ENCODE assay signal across 20 cellular contexts in genomic region chr1:8908388-8909151, GRCh38. TPM values are rescaled to one million over a fixed set of nuclear protein-coding genes. Genes with fewer than 3 reads are reported as not detected.
DNase-seq lines count a peak whose midpoint lies in the region; ATAC-seq, FAIRE-seq and TF ChIP-seq lines count a peak whose summit lies in the region.
"Had no signal": no experiment of that assay in that cellular context is flagged by ENCODE, and none has a peak within 500 bp of the region (broad histone marks: within the 10 kb centered on the region; RNA-seq: fewer than 3 reads in every experiment).

No MANE protein-coding gene starts in this region.

- H3K27ac ChIP-seq in GM23248 (no peak overlapping the region), K562 (ENCODE audit: extremely low read depth, low read depth, low read length) (no peak overlapping the region)
- H3K27ac ChIP-seq in naive thymus-derived CD4-positive, alpha-beta T cell (ENCODE audit: low read depth, low read length), result no peak overlapping the region
- H3K27ac ChIP-seq: body of pancreas, SJSA1 had no signal

- no TSS peak for BruUV-seq in K562 (replicated peaks; lab: Mats Ljungman, UMichigan)

- peaks cover 27% of the 10 kb centered on the region for H3K4me1 ChIP-seq in GM23248 (ENCODE audit: insufficient read depth)
- peaks cover 4 to 7% of the 10 kb centered on the region in 2 experiments; a peak in 4 of 5 replicates for H3K4me1 ChIP-seq in K562 (replicated peaks in 1 of 2; ENCODE audit: control insufficient read depth in 2 of 2, insufficient read depth in 2 of 2, low read length in 2 of 2)
- no peaks in the 10 kb centered on the region for H3K4me1 ChIP-seq in naive thymus-derived CD4-positive, alpha-beta T cell (ENCODE audit: control insufficient read depth in 2 of 2, insufficient read depth in 2 of 2, low read length in 2 of 2)

- H2AFZ ChIP-seq in GM23248 (no peak overlapping the region), K562 (ENCODE audit: low read depth, low read length) (peak overlapping the region; percentile 35; the same call in 1 of the 2 replicates)

- no peaks in the 10 kb centered on the region for H3K9me2 ChIP-seq in GM23248 (ENCODE audit: insufficient read depth)

- ATAC-seq in K562, result no peak
- ATAC-seq in naive thymus-derived CD4-positive, alpha-beta T cell, result peak; percentile 41
- ATAC-seq in HG03039 (IDR thresholded peaks at IDR 0.05; ENCODE audit: unreplicated experiment), result no peak
- no peak for ATAC-seq in activated CD4-positive, alpha-beta T cell treated with anti-CD3 and anti-CD28 coated beads for 36 hours
- ATAC-seq: body of pancreas, left lung had no signal

- H3F3A ChIP-seq in GM23248 (ENCODE audit: insufficient read depth), result peaks cover 22% of the 10 kb centered on the region

- H3K4me1 Mint-ChIP-seq in naive thymus-derived CD4-positive, alpha-beta T cell, result peaks cover 0 to 36% (median 8%) of the 10 kb centered on the region in 7 donors
- H3K4me1 Mint-ChIP-seq in activated CD4-positive, alpha-beta T cell treated with anti-CD3 and anti-CD28 coated beads for 36 hours, result peaks cover 11% of the 10 kb centered on the region

- WGBS in GM23248 (ENCODE audit: low coverage in 1 of 2, low lambda C conversion rate in 2 of 2, missing lambda C conversion rate in 2 of 2), 2 experiments, result 82 to 87% methylated on average over 18 of the region's 18 CpGs
- 42% methylated on average over 18 of the region's 18 CpGs for WGBS in K562 (ENCODE audit: insufficient coverage, low coverage, missing lambda C conversion rate)

- no peak overlapping the region for H3K27ac Mint-ChIP-seq in naive thymus-derived CD4-positive, alpha-beta T cell
- H3K27ac Mint-ChIP-seq in activated CD4-positive, alpha-beta T cell treated with anti-CD3 and anti-CD28 coated beads for 36 hours, result no peak overlapping the region

- peaks cover 0 to 4% (median 0%) of the 10 kb centered on the region in 5 donors for H3K27me3 Mint-ChIP-seq in naive thymus-derived CD4-positive, alpha-beta T cell
- no peaks in the 10 kb centered on the region for H3K27me3 Mint-ChIP-seq in activated CD4-positive, alpha-beta T cell treated with anti-CD3 and anti-CD28 coated beads for 36 hours

- peaks cover 0 to 4% (median 0%) of the 10 kb centered on the region in 11 donors for H3K9me3 Mint-ChIP-seq in naive thymus-derived CD4-positive, alpha-beta T cell
- H3K9me3 Mint-ChIP-seq in activated CD4-positive, alpha-beta T cell treated with anti-CD3 and anti-CD28 coated beads for 36 hours (ENCODE audit: low read depth), result no peaks in the 10 kb centered on the region

- TF ChIP-seq EP300 in K562 (IDR thresholded peaks at IDR 0.05; ENCODE audit: low read length), result no peak

- no peak for FAIRE-seq in K562 (lab: Jason Lieb, UNC)

- TF ChIP-seq RAD21 in K562 (CRISPR knock-in tag; conservative IDR thresholded peaks at IDR 0.05 in 1 of 2, IDR thresholded peaks at IDR 0.05 in 1 of 2), result no peak

- H3K9me3 ChIP-seq in GM23248 (ENCODE audit: low read depth) (no peaks in the 10 kb centered on the region), K562 (replicated peaks; ENCODE audit: control insufficient read depth, insufficient read depth, low read depth, low read length) (0 out of 2 replicates have a peak, but pooled peaks cover 2% of the 10 kb centered on the region)
- H3K9me3 ChIP-seq in naive thymus-derived CD4-positive, alpha-beta T cell (ENCODE audit: control insufficient read depth in 2 of 3, low read length in 3 of 3), result no peaks in the 10 kb centered on the region
- H3K9me3 ChIP-seq: body of pancreas, left lung, SJSA1 had no signal

- DNase-seq in GM23248, result peak; percentile 38
- peak; percentile 45 to 84 for DNase-seq in NOMO-1 (lab: John Stamatoyannopoulos, UW; ENCODE audit: unreplicated experiment in 2 of 2)
- no peak for DNase-seq in K562 (ENCODE audit: extremely low read depth in 1 of 4, low spot score in 3 of 4)
- DNase-seq in naive thymus-derived CD4-positive, alpha-beta T cell, result no peak
- DNase-seq in activated CD4-positive, alpha-beta T cell treated with anti-CD3 and anti-CD28 coated beads for 36 hours, result no peak
- DNase-seq in stimulated activated naive CD4-positive, alpha-beta T cell treated with Interleukin-2 at 50 U/mL for 16 hours (lab: John Stamatoyannopoulos, UW), result no peak
- DNase-seq in activated CD4-positive, alpha-beta T cell treated with anti-CD3 and anti-CD28 coated beads for 4 hours, result no peak
- DNase-seq: activated CD8-positive, alpha-beta memory T cell treated with anti-CD3 and anti-CD28 coated beads for 24 hours; activated effector memory CD4-positive, alpha-beta T cell treated with Interleukin-2 at 50 U/mL for 16 hours; body of pancreas; Calu3; hypothalamus; left lung; NCI-H1417; NK-92 treated with Interleukin-12 subunit alpha and Interleukin-12 subunit beta, amount 100 ng/mL, for 24 hours had no signal

- H3K36me3 ChIP-seq in GM23248 (ENCODE audit: low read depth), result no peaks in the 10 kb centered on the region
- H3K36me3 ChIP-seq in K562 (ENCODE audit: control insufficient read depth, insufficient read depth, low read length), result no peaks in the 10 kb centered on the region
- no peaks in the 10 kb centered on the region for H3K36me3 ChIP-seq in naive thymus-derived CD4-positive, alpha-beta T cell (ENCODE audit: control insufficient read depth in 2 of 3, insufficient read depth in 3 of 3, low read length in 3 of 3)
- H3K36me3 ChIP-seq: left lung, SJSA1 had no signal

- H3K79me2 ChIP-seq in GM23248 (ENCODE audit: insufficient read depth), result no peaks in the 10 kb centered on the region
- H3K79me2 ChIP-seq in K562 (ENCODE audit: control insufficient read depth, insufficient read depth, low read length), result no peaks in the 10 kb centered on the region

- H3K4me2 ChIP-seq in GM23248 (ENCODE audit: unreplicated experiment) (no peak overlapping the region), K562 (ENCODE audit: insufficient read depth, low read length) (no peak overlapping the region)

- H3K4me3 ChIP-seq in GM23248 (no peak overlapping the region), K562 (no peak overlapping the region)
- no peak overlapping the region for H3K4me3 ChIP-seq in naive thymus-derived CD4-positive, alpha-beta T cell (ENCODE audit: low read length)
- H3K4me3 ChIP-seq: body of pancreas, left lung, SJSA1 had no signal

- intact Hi-C loops in K562 (cut with micrococcal nuclease), result loop anchor here (10.0 kb wide), 1 partner anchor 54 kb away; no protein-coding TSS in a partner anchor
- intact Hi-C loops in naive thymus-derived CD4-positive, alpha-beta T cell (cut with micrococcal nuclease), result no loop called here
- intact Hi-C loops in activated CD4-positive, alpha-beta T cell treated with anti-CD3 and anti-CD28 coated beads for 36 hours (cut with DNase I, micrococcal nuclease), result loop anchor here in 1 of 2 experiments (10.0 kb wide), 1 partner anchor 516 kb away; no protein-coding TSS in a partner anchor

- H4K20me1 ChIP-seq in GM23248 (ENCODE audit: insufficient read depth) (no peaks in the 10 kb centered on the region), K562 (replicated peaks; ENCODE audit: control insufficient read depth, insufficient read depth, low read length) (no peaks in the 10 kb centered on the region)

- no peaks in the 10 kb centered on the region for H3K9me1 ChIP-seq in K562 (ENCODE audit: control insufficient read depth, insufficient read depth, low read length)

- H3K36me3 Mint-ChIP-seq in naive thymus-derived CD4-positive, alpha-beta T cell, result peaks cover 0 to 10% (median 0%) of the 10 kb centered on the region in 5 donors
- H3K36me3 Mint-ChIP-seq in activated CD4-positive, alpha-beta T cell treated with anti-CD3 and anti-CD28 coated beads for 36 hours (ENCODE audit: low read depth), result no peaks in the 10 kb centered on the region

- H3K4me3 Mint-ChIP-seq in naive thymus-derived CD4-positive, alpha-beta T cell, result no peak overlapping the region
- H3K4me3 Mint-ChIP-seq in activated CD4-positive, alpha-beta T cell treated with anti-CD3 and anti-CD28 coated beads for 36 hours, result no peak overlapping the region

- H3K9ac ChIP-seq in GM23248 (no peak overlapping the region), K562 (ENCODE audit: insufficient read depth in 1 of 2, low read depth in 2 of 2, low read length in 2 of 2) (no peak overlapping the region)

- POLR2A ChIA-PET in K562 (lab: Yijun Ruan, JAX), result interaction anchor here (0.8 to 1.9 kb wide), 4 partner anchors 9 to 39 kb away, joined by 3 to 7 read pairs (median 4); no protein-coding TSS in a partner anchor
- POLR2A ChIA-PET in naive thymus-derived CD4-positive, alpha-beta T cell (lab: Charles Lee), result interaction anchor here (1.1 to 1.3 kb wide), 2 partner anchors 30 to 51 kb away, joined by 4 to 5 read pairs; partner anchors contain the start of gene ENO1
- POLR2A ChIA-PET in activated CD4-positive, alpha-beta T cell treated with anti-CD3 and anti-CD28 coated beads for 36 hours (lab: Charles Lee), result interaction anchor here (0.6 kb wide), 1 partner anchor 87 kb away, joined by 11 read pairs; no protein-coding TSS in a partner anchor

- in situ Hi-C loops in GM23248 (cut with MboI) (no loop called here), K562 (cut with MboI) (no loop called here)

- TF ChIP-seq POLR2A in K562 (conservative IDR thresholded peaks at IDR 0.05), result no peak

- no peak for TF ChIP-seq CTCF in K562 (IDR thresholded peaks at IDR 0.05 in 2 of 3, conservative IDR thresholded peaks at IDR 0.05 in 1 of 3; ENCODE audit: insufficient read depth in 2 of 3, low read depth in 1 of 3, low read length in 3 of 3)

- CTCF ChIA-PET in K562 (lab: Yijun Ruan, JAX; ENCODE audit: low intra/inter-chr PET ratio), result no interaction called here
- CTCF ChIA-PET in naive thymus-derived CD4-positive, alpha-beta T cell (lab: Charles Lee), result interaction anchor here (1.9 kb wide), 1 partner anchor 97 kb away, joined by 6 read pairs; no protein-coding TSS in a partner anchor
- CTCF ChIA-PET in activated CD4-positive, alpha-beta T cell treated with anti-CD3 and anti-CD28 coated beads for 36 hours (lab: Charles Lee), result interaction anchor here (0.6 to 1.9 kb wide), 5 partner anchors 9 to 203 kb away, joined by 3 to 6 read pairs (median 6); no protein-coding TSS in a partner anchor

- H3K27me3 ChIP-seq in GM23248 (replicated peaks; ENCODE audit: insufficient read depth), result no peaks in the 10 kb centered on the region
- peaks cover 0 to 2% of the 10 kb centered on the region in 2 experiments; a peak in 2 of 5 replicates for H3K27me3 ChIP-seq in K562 (ENCODE audit: control insufficient read depth in 2 of 2, insufficient read depth in 2 of 2, low read length in 2 of 2)
- H3K27me3 ChIP-seq in naive thymus-derived CD4-positive, alpha-beta T cell (ENCODE audit: control insufficient read depth in 2 of 2, insufficient read depth in 2 of 2, low read length in 2 of 2), result no peaks in the 10 kb centered on the region
- H3K27me3 ChIP-seq: body of pancreas, left lung, SJSA1 had no signal

RNA-seq across cellular contexts. Expression of gene ENO1, which starts 30.1 kb away (rescaled TPM):
- total RNA-seq in GM23248 (2014; rRNA removed; shearing (Covaris generic)), result 1,781 and 2,185 TPM in 2 replicates
- polyA plus RNA-seq in GM23248 (2016; fragmentation: Nextera tagmentation; extraction: Ambion mirVana) (2,304 and 2,417 TPM in 2 replicates), K562 (2011; rRNA removed) (3,253 and 3,807 TPM in 2 replicates), K562 (2014; fragmentation: Illumina TruSeq; extraction: Trizol) (2,868 and 3,193 TPM in 2 replicates), K562 (2014; fragmentation: Nextera tagmentation; extraction: Ambion mirVana) (1,000 to 10,000 TPM; 6,249 to 7,472 TPM), K562 (2014; rRNA removed) (2,249 and 2,310 TPM in 2 replicates)
- 790 and 1,193 TPM in 2 replicates for total RNA-seq in K562 (2011; cell fraction: chromatin; rRNA removed; ENCODE audit: low replicate concordance)
- total RNA-seq in K562 (2011; cell fraction: nucleolus; rRNA removed), result 1,022 and 1,050 TPM in 2 replicates
- total RNA-seq in K562 (2011; cell fraction: nucleoplasm; rRNA removed), result 987 and 1,019 TPM in 2 replicates
- total RNA-seq in K562 (2014; rRNA removed) (2,617 and 2,757 TPM in 2 replicates), K562 (2014; rRNA removed; fragmentation: Illumina TruSeq; extraction: Trizol) (2,118 and 2,410 TPM in 2 replicates), K562 (2015; rRNA removed; fragmentation: Illumina TruSeq; extraction: Trizol) (2,997 and 3,044 TPM in 2 replicates), K562 (2021) (2,642 and 2,717 TPM in 2 replicates)
- polyA plus RNA-seq in K562 (2011; cell fraction: cytosol; rRNA removed), result 3,902 and 3,930 TPM in 2 replicates
- 1,435 and 2,014 TPM in 2 replicates for polyA plus RNA-seq in K562 (2011; cell fraction: nucleus; rRNA removed)
- 2,677 and 3,119 TPM in 2 replicates for polyA plus RNA-seq in K562 (2012)
- 3,327 and 3,913 TPM in 2 replicates for polyA minus RNA-seq in K562 (2011; rRNA and poly(A)+ RNA removed)
- 2,697 and 3,181 TPM in 2 replicates for polyA minus RNA-seq in K562 (2011; cell fraction: cytosol; rRNA and poly(A)+ RNA removed)
- 390 and 803 TPM in 2 replicates for polyA minus RNA-seq in K562 (2011; cell fraction: nucleus; rRNA and poly(A)+ RNA removed)
- total RNA-seq in naive thymus-derived CD4-positive, alpha-beta T cell, result 1,000 to 10,000 TPM in 1 of 5 experiments, 100 to 1,000 TPM in 4; 198 to 3,569 (median 264) TPM
- 1,000 to 10,000 TPM in 1 of 2 donors, 100 to 1,000 TPM in 1; 944 to 1,140 TPM for polyA plus RNA-seq in naive thymus-derived CD4-positive, alpha-beta T cell
- 1,000 to 10,000 TPM; 2,573 to 3,583 TPM for total RNA-seq in activated CD4-positive, alpha-beta T cell treated with anti-CD3 and anti-CD28 coated beads for 36 hours

RNA-seq across cellular contexts. Expression of gene CA6, which starts 37.1 kb away (rescaled TPM):
- total RNA-seq in GM23248 (2014; rRNA removed; shearing (Covaris generic)), result not detected in 2 replicates
- polyA plus RNA-seq in GM23248 (2016; fragmentation: Nextera tagmentation; extraction: Ambion mirVana), result not detected in 2 replicates
- not detected in 2 replicates for total RNA-seq in K562 (2011; cell fraction: chromatin; rRNA removed; ENCODE audit: low replicate concordance)
- not detected in 2 replicates for total RNA-seq in K562 (2011; cell fraction: nucleolus; rRNA removed)
- not detected in 2 replicates for total RNA-seq in K562 (2011; cell fraction: nucleoplasm; rRNA removed)
- total RNA-seq in K562 (2014; rRNA removed), result not detected in 2 replicates
- total RNA-seq in K562 (2014; rRNA removed; fragmentation: Illumina TruSeq; extraction: Trizol), result not detected in 2 replicates
- total RNA-seq in K562 (2015; rRNA removed; fragmentation: Illumina TruSeq; extraction: Trizol), result not detected in 2 replicates
- total RNA-seq in K562 (2021), result not detected in 2 replicates
- not detected in 2 replicates for polyA plus RNA-seq in K562 (2011; rRNA removed)
- polyA plus RNA-seq in K562 (2011; cell fraction: cytosol; rRNA removed), result not detected in 2 replicates
- polyA plus RNA-seq in K562 (2011; cell fraction: nucleus; rRNA removed), result not detected in 2 replicates
- polyA plus RNA-seq in K562 (2012), result not detected in 2 replicates
- not detected in 2 replicates for polyA plus RNA-seq in K562 (2014; fragmentation: Illumina TruSeq; extraction: Trizol)
- not detected for polyA plus RNA-seq in K562 (2014; fragmentation: Nextera tagmentation; extraction: Ambion mirVana)
- polyA plus RNA-seq in K562 (2014; rRNA removed), result not detected in 2 replicates
- not detected in 2 replicates for polyA minus RNA-seq in K562 (2011; rRNA and poly(A)+ RNA removed)
- polyA minus RNA-seq in K562 (2011; cell fraction: cytosol; rRNA and poly(A)+ RNA removed), result not detected in 2 replicates
- not detected in 2 replicates for polyA minus RNA-seq in K562 (2011; cell fraction: nucleus; rRNA and poly(A)+ RNA removed)
- total RNA-seq in naive thymus-derived CD4-positive, alpha-beta T cell, result 1 to 10 TPM in 2 of 5 experiments, under 1 TPM in 3; 0.49 to 5.9 (median 0.90) TPM
- polyA plus RNA-seq in naive thymus-derived CD4-positive, alpha-beta T cell, result 1 to 10 TPM; 3.6 to 9.3 TPM
- total RNA-seq in activated CD4-positive, alpha-beta T cell treated with anti-CD3 and anti-CD28 coated beads for 36 hours, result under 1 TPM in 1 of 2 experiments, not detected in 1; 0.27 TPM
- total RNA-seq: body of pancreas, Calu3, G401, left lung, myocyte, SJSA1, subcutaneous adipose tissue had no signal

Comparison
In these comparisons a context has a peak if more than half of its experiments do, and no peak if none do; other contexts are left out.
1. DNase-seq: peak in GM23248 (single experiment) and NOMO-1 (2 of 2); none in K562 (0 of 4), naive thymus-derived CD4-positive, alpha-beta T cell (0 of 9), activated CD4-positive, alpha-beta T cell treated with anti-CD3 and anti-CD28 coated beads for 36 hours (single experiment), stimulated activated naive CD4-positive, alpha-beta T cell treated with Interleukin-2 at 50 U/mL for 16 hours (single experiment) and activated CD4-positive, alpha-beta T cell treated with anti-CD3 and anti-CD28 coated beads for 4 hours (0 of 2).